ENCODE assay signal across 8 cellular contexts in the genomic region with DNA sequence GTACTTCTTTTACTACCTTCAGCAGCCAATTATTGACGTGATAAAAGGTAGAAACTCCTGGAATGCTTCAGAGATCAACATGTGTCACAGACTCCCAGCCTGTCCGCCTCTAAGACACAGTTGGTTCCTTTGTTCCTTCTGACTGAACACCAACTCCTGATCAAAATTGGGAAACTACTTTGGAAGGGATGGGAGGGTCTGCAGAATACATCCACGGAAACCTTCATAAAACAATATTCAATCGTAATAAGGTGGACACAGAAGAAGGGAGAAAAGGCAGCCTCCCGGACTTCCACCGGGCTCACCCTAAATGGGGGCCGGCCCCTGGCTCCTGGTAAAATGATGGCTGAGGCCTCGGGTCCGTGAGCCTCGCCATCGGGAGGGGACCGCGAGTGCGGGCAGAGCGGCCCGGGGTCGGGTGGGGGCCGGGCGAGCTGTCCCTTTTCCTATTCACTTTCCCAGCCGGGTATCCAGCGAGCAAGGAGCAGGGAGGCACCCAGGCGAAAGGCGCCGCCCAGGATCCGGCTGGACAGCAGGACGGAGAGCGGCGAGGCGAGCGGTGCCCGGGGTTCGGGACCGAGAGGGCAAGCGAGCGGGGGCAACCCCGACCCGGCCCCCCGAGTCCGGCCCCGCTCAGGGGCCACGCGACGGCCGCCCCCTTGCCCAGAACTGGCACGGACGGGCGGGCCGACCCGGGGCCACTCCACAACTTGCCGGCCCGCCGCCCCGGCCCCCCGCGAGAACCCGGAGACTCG. TPM values are rescaled to one million over a fixed set of nuclear protein-coding genes. Genes with fewer than 3 reads are reported as not detected.
DNase-seq lines count a peak whose midpoint lies in the region; ATAC-seq and TF ChIP-seq lines count a peak whose summit lies in the region.

No MANE protein-coding gene starts in this region.

- H3K23ac ChIP-seq in trophoblast cell (ENCODE audit: low read length): no peak overlapping the region

- no TSS peak for BruUV-seq in Caco-2 (replicated peaks; lab: Mats Ljungman, UMichigan)

- peak overlapping the region; percentile 98 for H3K4ac ChIP-seq in trophoblast cell (ENCODE audit: low read depth, low read length)

- no CpG with 5 or more reads among the region's 57 CpGs for WGBS in trophoblast cell (ENCODE audit: extremely low coverage, insufficient coverage, insufficient read length)

- peak overlapping the region; percentile 92 for H2BK5ac ChIP-seq in trophoblast cell (ENCODE audit: low read depth, low read length, poor library complexity)

- peak overlapping the region; percentile 83 for H3K27ac Mint-ChIP-seq in Caco-2 (ENCODE audit: unreplicated experiment)

- H2AK5ac ChIP-seq in trophoblast cell (ENCODE audit: low read length): peak overlapping the region; percentile 3

- no peaks in the 10 kb centered on the region for H3K27me3 ChIP-seq in Caco-2 (replicated peaks; ENCODE audit: control insufficient read depth, insufficient read depth, low read length)
- H3K27me3 ChIP-seq in right atrium auricular region: no peaks in the 10 kb centered on the region
- H3K27me3 ChIP-seq in trophoblast cell (ENCODE audit: insufficient read depth, low read length): no peaks in the 10 kb centered on the region

- H4K8ac ChIP-seq in trophoblast cell (ENCODE audit: low read depth, low read length): peak overlapping the region; percentile 63

- peak overlapping the region; percentile 58 for H4K12ac ChIP-seq in trophoblast cell (ENCODE audit: low read depth, low read length)

- H3K36me3 Mint-ChIP-seq in Caco-2 (ENCODE audit: insufficient read depth, unreplicated experiment): peaks cover 10% of the 10 kb centered on the region

- H2BK12ac ChIP-seq in trophoblast cell (ENCODE audit: low read length): no peak overlapping the region

- H3K4me1 ChIP-seq in Caco-2: peaks cover 30% of the 10 kb centered on the region
- peaks cover 0 to 53% of the 10 kb centered on the region in 2 donors for H3K4me1 ChIP-seq in right atrium auricular region
- peaks cover 0 to under 1% of the 10 kb centered on the region in 2 experiments for H3K4me1 ChIP-seq in trophoblast cell (ENCODE audit: control insufficient read depth in 1 of 2, insufficient read depth in 2 of 2, low read length in 2 of 2)

- peak overlapping the region; percentile 77 for H2AFZ ChIP-seq in trophoblast cell (ENCODE audit: insufficient read depth, low read length, poor library complexity)

- no peaks in the 10 kb centered on the region for H3K27me3 Mint-ChIP-seq in Caco-2 (ENCODE audit: insufficient read depth, unreplicated experiment)

- POLR2A ChIA-PET in Caco-2 (lab: Charles Lee): no interaction called here

- DNase-seq in Caco-2 (peak; percentile 55 to 57), LNCaP clone FGC (ENCODE audit: low read depth) (no peak), amygdala (lab: John Stamatoyannopoulos, UW) (peak in 35 of 56 donors; percentile 6 to 70 (median 36)), right atrium auricular region (ENCODE audit: low spot score) (peak; percentile 70), trophoblast cell (peak in 1 of 2 donors; percentile 46), NCI-H2029 treated with DMSO at 0.1 percent for 48 hours (lab: John Stamatoyannopoulos, UW) (no peak)

- H3K9ac ChIP-seq in trophoblast cell (ENCODE audit: low read length): peak overlapping the region; percentile 99

- H3K36me3 ChIP-seq in Caco-2 (ENCODE audit: control insufficient read depth, insufficient read depth, low read length) (no peaks in the 10 kb centered on the region), right atrium auricular region (no peaks in the 10 kb centered on the region), trophoblast cell (ENCODE audit: control insufficient read depth in 1 of 2, insufficient read depth in 2 of 2, low read length in 2 of 2) (no peaks in the 10 kb centered on the region)

- peak overlapping the region; percentile 89 for H2BK120ac ChIP-seq in trophoblast cell (ENCODE audit: insufficient read depth, low read length, poor library complexity)

- H3K14ac ChIP-seq in trophoblast cell (ENCODE audit: low read length): peak overlapping the region; percentile 91

- H3K27ac ChIP-seq in right atrium auricular region (peak overlapping the region; percentile 97 to 99), trophoblast cell (ENCODE audit: low read depth, low read length) (peak overlapping the region; percentile 97)

- H3K79me2 ChIP-seq in trophoblast cell (ENCODE audit: control insufficient read depth, insufficient read depth, low read length, poor library complexity): peaks cover 14% of the 10 kb centered on the region

- peak overlapping the region; percentile 90 for H3K4me3 Mint-ChIP-seq in Caco-2 (ENCODE audit: unreplicated experiment)

- ATAC-seq in GM21619 (IDR thresholded peaks at IDR 0.05; ENCODE audit: unreplicated experiment): peak; percentile 7
- ATAC-seq in HG03097 (IDR thresholded peaks at IDR 0.05; ENCODE audit: low FRiP score, unreplicated experiment): no peak

- peak overlapping the region; percentile 84 for H4K91ac ChIP-seq in trophoblast cell (ENCODE audit: low read depth, low read length)

- TF ChIP-seq CTCF in Caco-2 (IDR thresholded peaks at IDR 0.05; ENCODE audit: insufficient read depth in 1 of 2, low read depth in 1 of 2, low read length in 1 of 2, severe bottlenecking in 1 of 2, unreplicated experiment in 1 of 2) (no peak), LNCaP clone FGC (IDR thresholded peaks at IDR 0.05; ENCODE audit: control insufficient read depth, extremely low read depth, insufficient read depth) (no peak), right atrium auricular region (IDR thresholded peaks at IDR 0.05) (no peak)

- H3K18ac ChIP-seq in trophoblast cell (ENCODE audit: low read length): peak overlapping the region; percentile 79

- intact Hi-C loops in Caco-2 (cut with micrococcal nuclease; ENCODE audit: unreplicated experiment): loop anchor here (2.0 to 5.0 kb wide), 3 partner anchors 148 to 199 kb away; no protein-coding TSS in a partner anchor

- peak overlapping the region; percentile 85 for H3K4me3 ChIP-seq in Caco-2 (ENCODE audit: low read depth, low read length)
- H3K4me3 ChIP-seq in LNCaP clone FGC (ENCODE audit: low read depth, low read length): peak overlapping the region; percentile 92
- H3K4me3 ChIP-seq in right atrium auricular region: peak overlapping the region; percentile 68 to 75
- peak overlapping the region; percentile 98 for H3K4me3 ChIP-seq in trophoblast cell (ENCODE audit: low read depth, low read length)

- CTCF ChIA-PET in Caco-2 (lab: Charles Lee): no interaction called here

- peaks cover 33% of the 10 kb centered on the region for H3K4me1 Mint-ChIP-seq in Caco-2 (ENCODE audit: low read depth, unreplicated experiment)

- peaks cover 13% of the 10 kb centered on the region for H3K79me1 ChIP-seq in trophoblast cell (ENCODE audit: low read length)

- peak overlapping the region; percentile 96 for H3K4me2 ChIP-seq in trophoblast cell (ENCODE audit: low read length)

- no peaks in the 10 kb centered on the region for H3K9me3 Mint-ChIP-seq in Caco-2 (ENCODE audit: unreplicated experiment)

- H3K9me3 ChIP-seq in Caco-2 (no peaks in the 10 kb centered on the region), right atrium auricular region (no peaks in the 10 kb centered on the region), trophoblast cell (ENCODE audit: insufficient read depth, low read depth, low read length) (no peaks in the 10 kb centered on the region)

RNA-seq across cellular contexts. Expression of a gene that starts 0.8 kb away (rescaled TPM):
- total RNA-seq in Caco-2 (2022): 24.7 and 28.6 TPM in 2 replicates
- total RNA-seq in right atrium auricular region: 10 to 100 TPM; 15.5 to 16.0 TPM
- 19.8 and 20.8 TPM in 2 replicates for polyA plus RNA-seq in trophoblast cell (2013)

Comparison
In these comparisons a context has a peak if more than half of its experiments do, and no peak if none do; other contexts are left out.
1. DNase-seq: peak in Caco-2 (2 of 2), amygdala (35 of 56) and right atrium auricular region (single experiment); none in LNCaP clone FGC (single experiment) and NCI-H2029 treated with DMSO at 0.1 percent for 48 hours (single experiment).
2. Peak in every context shown above with its lines, with median percentiles within 50 percentile points of each other: H3K4me3 ChIP-seq.